In genomic region chr5:114146398-114146797, GRCh38 we compare ENCODE assay signal across 3 cellular contexts.
"Had no signal": no experiment of that assay in that cellular context is flagged by ENCODE, and none has a peak within 500 bp of the region (broad histone marks: within the 10 kb centered on the region; RNA-seq: fewer than 3 reads in every experiment).

No MANE protein-coding gene starts in this region.

- H3K4me3 ChIP-seq: GM12878 had no signal

- DNase-seq: GDM1, GF-D8 had no signal

- ATAC-seq: GM12878 had no signal
